14 cellular contexts compared by ENCODE assay signal in the genomic region with DNA sequence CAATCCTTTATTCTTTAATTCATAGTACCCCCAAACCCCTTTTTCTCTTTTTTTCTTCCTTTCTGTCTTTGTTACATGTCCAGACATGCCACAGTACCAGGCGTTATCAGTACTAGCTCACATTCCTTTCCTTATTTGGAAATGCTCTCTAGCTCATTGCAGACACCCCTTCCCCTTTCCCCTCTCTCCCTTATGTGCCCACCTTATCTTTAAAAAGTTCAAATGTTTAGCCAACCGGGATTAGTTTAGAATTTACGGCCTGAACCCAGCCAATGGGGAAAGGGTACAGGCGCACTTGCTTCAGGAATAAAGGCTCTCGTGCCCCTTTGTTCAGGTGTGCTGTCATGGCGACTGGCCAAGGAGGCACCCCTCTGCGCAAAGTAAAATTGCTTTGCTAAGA. TPM values are rescaled to one million over a fixed set of nuclear protein-coding genes. Genes with fewer than 3 reads are reported as not detected.
DNase-seq lines count a peak whose midpoint lies in the region; ATAC-seq, FAIRE-seq and TF ChIP-seq lines count a peak whose summit lies in the region.
"Had no signal": no experiment of that assay in that cellular context is flagged by ENCODE, and none has a peak within 500 bp of the region (broad histone marks: within the 10 kb centered on the region; RNA-seq: fewer than 3 reads in every experiment).

No MANE protein-coding gene starts in this region.

- no peak overlapping the region for H3K4ac ChIP-seq in H1 (replicated peaks; ENCODE audit: insufficient read length, low read depth, low read length)
- H3K4ac ChIP-seq in mesendoderm (ENCODE audit: low read depth, low read length), result peak overlapping the region; percentile 91

- no peaks in the 10 kb centered on the region for H3K9me3 ChIP-seq in HUES48 (ENCODE audit: control insufficient read depth, insufficient read depth, low read length)
- no peaks in the 10 kb centered on the region for H3K9me3 ChIP-seq in H1 (ENCODE audit: insufficient read depth in 2 of 2, low read depth in 1 of 2, low read length in 1 of 2)
- H3K9me3 ChIP-seq in tibial artery, result no peaks in the 10 kb centered on the region
- H3K9me3 ChIP-seq: ovary had no signal

- H2BK15ac ChIP-seq in H1 (ENCODE audit: low read length) (no peak overlapping the region), mesendoderm (replicated peaks; ENCODE audit: low read depth) (no peak overlapping the region)

- H2BK12ac ChIP-seq in H1 (ENCODE audit: low read depth, low read length), result peak overlapping the region; percentile 100; the same call in 1 of the 2 replicates

- H3K4me1 ChIP-seq in HUES48 (ENCODE audit: control insufficient read depth, insufficient read depth, low read length), result peaks cover 29% of the 10 kb centered on the region
- peaks cover 3 to 11% (median 9%) of the 10 kb centered on the region in 4 experiments; a peak in 6 of 7 replicates for H3K4me1 ChIP-seq in H1 (replicated peaks in 1 of 4; ENCODE audit: control insufficient read depth in 3 of 4, insufficient read depth in 4 of 4, low read length in 3 of 4)
- no peaks in the 10 kb centered on the region for H3K4me1 ChIP-seq in mesendoderm (ENCODE audit: control insufficient read depth, low read depth, low read length)
- peaks cover 0 to 11% (median 3%) of the 10 kb centered on the region in 4 donors for H3K4me1 ChIP-seq in tibial artery

- no peak overlapping the region for H3K23ac ChIP-seq in H1 (ENCODE audit: insufficient read length)
- no peak overlapping the region for H3K23ac ChIP-seq in mesendoderm (ENCODE audit: low read length)

- no peak overlapping the region for H2AFZ ChIP-seq in H1 (ENCODE audit: low read length)

- DNase-seq in ACHN (peak; percentile 26), H1 (ENCODE audit: low read depth in 1 of 2, low spot score in 2 of 2) (no peak), mesendoderm (peak; percentile 74), GM10248 (ENCODE audit: extremely low spot score) (no peak), tibial artery (no peak)
- DNase-seq: activated CD4-positive, alpha-beta T cell treated with anti-CD3 and anti-CD28 coated beads, Interleukin-2, amount 50 U/mL, for 48 hours; activated gamma-delta T cell; GF-D8; islet precursor cell; NCI-H2107; ovary had no signal

- peak overlapping the region; percentile 6; the same call in 1 of the 2 replicates for H2BK20ac ChIP-seq in H1 (ENCODE audit: low read length)

- H4K5ac ChIP-seq in H1 (ENCODE audit: insufficient read length, low read depth, low read length) (peak overlapping the region; percentile 59), mesendoderm (ENCODE audit: low read length) (no peak overlapping the region)

- intact Hi-C loops in tibial artery (cut with DNase I; ENCODE audit: low total_unique reads), result loop anchor here (10.0 kb wide), 1 partner anchor 408 kb away; no protein-coding TSS in a partner anchor

- peak overlapping the region; percentile 79 for H3K9ac ChIP-seq in HUES48 (ENCODE audit: low read depth, low read length)
- H3K9ac ChIP-seq in H1 (replicated peaks in 1 of 4; ENCODE audit: extremely low read depth in 1 of 4, low read depth in 3 of 4, low read length in 3 of 4), result no peak overlapping the region; a peak in 1 of 7 replicates
- no peak overlapping the region for H3K9ac ChIP-seq in mesendoderm (ENCODE audit: low read length)

- H3K14ac ChIP-seq in H1 (ENCODE audit: insufficient read length), result no peak overlapping the region

- CTCF ChIA-PET in H1 (lab: Charles Lee; ENCODE audit: partially characterized antibody) (interaction anchor here (1.1 to 10.3 kb wide), 8 partner anchors 9 to 141 kb away, joined by 3 to 61 read pairs (median 4); partner anchors contain the start of genes EPM2AIP1, MLH1 and TRANK1), GM10248 (lab: Yijun Ruan, JAX) (interaction anchor here (0.7 to 6.1 kb wide), 7 partner anchors 9 to 28 kb away, joined by 3 to 38 read pairs (median 7); no protein-coding TSS in a partner anchor)

- H3K79me2 ChIP-seq in H1 (ENCODE audit: control insufficient read depth in 1 of 2, insufficient read depth in 2 of 2, low read length in 2 of 2) (no peaks in the 10 kb centered on the region), mesendoderm (ENCODE audit: control insufficient read depth, insufficient read depth, low read length) (no peaks in the 10 kb centered on the region)

- H3K56ac ChIP-seq in H1 (replicated peaks; ENCODE audit: insufficient read length, low read depth, low read length), result no peak overlapping the region
- H3K56ac ChIP-seq in mesendoderm (ENCODE audit: low read length), result no peak overlapping the region

- TF ChIP-seq POLR2A in H1 (IDR thresholded peaks at IDR 0.05; ENCODE audit: control extremely low read depth in 1 of 2, low read depth in 2 of 2, low read length in 2 of 2), result no peak; a peak in 1 of 3 replicates

- TF ChIP-seq RAD21 in H1 (IDR thresholded peaks at IDR 0.05 in 1 of 2, conservative IDR thresholded peaks at IDR 0.05 in 1 of 2; ENCODE audit: low read depth in 2 of 2, low read length in 2 of 2), result no peak

- ATAC-seq in HG02970 (IDR thresholded peaks at IDR 0.05; ENCODE audit: low FRiP score, unreplicated experiment) (no peak), HG03025 (IDR thresholded peaks at IDR 0.05; ENCODE audit: low FRiP score, unreplicated experiment) (no peak)

- H3K23me2 ChIP-seq in H1 (ENCODE audit: low read depth, low read length), result no peaks in the 10 kb centered on the region

- H3K36me3 ChIP-seq in HUES48 (ENCODE audit: control insufficient read depth, insufficient read depth, low read length) (no peaks in the 10 kb centered on the region), H1 (ENCODE audit: control insufficient read depth in 2 of 4, insufficient read depth in 4 of 4, low read length in 3 of 4) (no peaks in the 10 kb centered on the region), mesendoderm (ENCODE audit: control insufficient read depth, insufficient read depth, low read length) (no peaks in the 10 kb centered on the region), tibial artery (no peaks in the 10 kb centered on the region)
- H3K36me3 ChIP-seq: ovary had no signal

- H2AK5ac ChIP-seq in H1 (ENCODE audit: low read depth, low read length) (peak overlapping the region; percentile 97; the same call in 1 of the 2 replicates), mesendoderm (ENCODE audit: low read length) (no peak overlapping the region)

- H3K4me3 ChIP-seq in HUES48 (ENCODE audit: low read depth, low read length) (no peak overlapping the region), H1 (ENCODE audit: extremely low read depth in 1 of 4, insufficient read depth in 2 of 4, low read depth in 3 of 4, low read length in 4 of 4) (no peak overlapping the region), mesendoderm (ENCODE audit: low read length) (no peak overlapping the region), tibial artery (no peak overlapping the region)
- H3K4me3 ChIP-seq: ovary had no signal

- no peaks in the 10 kb centered on the region; the same call in 1 of the 2 replicates for H3K79me1 ChIP-seq in H1 (ENCODE audit: low read depth, low read length)
- H3K79me1 ChIP-seq in mesendoderm (ENCODE audit: low read length), result no peaks in the 10 kb centered on the region

- in situ Hi-C loops in ACHN (cut with HindIII; ENCODE audit: low pct_ligation_motif_present, low pct_unique_long_range_greater_than_20kb, low sequenced_read_pairs), result no loop called here

- H3K27me3 ChIP-seq in HUES48 (ENCODE audit: control insufficient read depth, insufficient read depth, low read length) (no peaks in the 10 kb centered on the region), H1 (replicated peaks in 1 of 4; ENCODE audit: control insufficient read depth in 3 of 4, extremely low read depth in 1 of 4, insufficient read depth in 3 of 4, low read length in 3 of 4) (no peaks in the 10 kb centered on the region), mesendoderm (ENCODE audit: insufficient read depth, low read length, poor library complexity) (no peaks in the 10 kb centered on the region), tibial artery (no peaks in the 10 kb centered on the region)
- H3K27me3 ChIP-seq: ovary had no signal

- H3K18ac ChIP-seq in H1 (ENCODE audit: extremely low read depth, low read length) (no peak overlapping the region; the same call in 1 of the 2 replicates), mesendoderm (ENCODE audit: low read length) (peak overlapping the region; percentile 88)

- FAIRE-seq in H1 (lab: Jason Lieb, UNC), result peak; percentile 58

- H3K27ac ChIP-seq in HUES48 (ENCODE audit: low read depth, low read length), result peak overlapping the region; percentile 72
- peak overlapping the region; percentile 87 for H3K27ac ChIP-seq in H1 (ENCODE audit: low read depth, low read length)
- H3K27ac ChIP-seq in mesendoderm (ENCODE audit: low read depth, low read length), result no peak overlapping the region
- H3K27ac ChIP-seq in tibial artery, result no peak overlapping the region
- H3K27ac ChIP-seq: ovary had no signal

- POLR2A ChIA-PET in H1 (lab: Charles Lee; ENCODE audit: partially characterized antibody), result interaction anchor here (0.6 to 4.2 kb wide), 9 partner anchors 8 to 106 kb away, joined by 3 to 34 read pairs (median 3); partner anchors contain the start of genes EPM2AIP1, MLH1 and TRANK1
- POLR2A ChIA-PET in GM10248 (lab: Yijun Ruan, JAX), result no interaction called here

- H4K20me1 ChIP-seq in H1 (replicated peaks in 1 of 2; ENCODE audit: control insufficient read depth in 1 of 2, insufficient read depth in 2 of 2, low read length in 2 of 2), result no peaks in the 10 kb centered on the region

- H4K8ac ChIP-seq in H1 (ENCODE audit: extremely low read depth, insufficient read depth, low read length), result no peak overlapping the region
- H4K8ac ChIP-seq in mesendoderm (ENCODE audit: low read depth, low read length), result no peak overlapping the region

- 64% methylated on average over 7 of the region's 7 CpGs; no CpG with 5 or more reads in 1 of the 2 experiments for WGBS in H1 (ENCODE audit: extremely low coverage in 1 of 2, insufficient coverage in 1 of 2, insufficient read length in 1 of 2, insufficient replicate concordance in 2 of 2, low coverage in 1 of 2, low lambda C conversion rate in 2 of 2, missing lambda C conversion rate in 1 of 2), 2 experiments
- WGBS in mesendoderm (ENCODE audit: extremely low coverage, insufficient coverage, low lambda C conversion rate), result no CpG with 5 or more reads among the region's 7 CpGs

- peak overlapping the region; percentile 34 for H2BK120ac ChIP-seq in H1 (replicated peaks; ENCODE audit: low read depth, low read length)
- peak overlapping the region; percentile 88 for H2BK120ac ChIP-seq in mesendoderm (ENCODE audit: low read depth, low read length)

- H2BK5ac ChIP-seq in H1 (ENCODE audit: low read depth, low read length) (peak overlapping the region; percentile 99; the same call in 1 of the 2 replicates), mesendoderm (ENCODE audit: low read length) (no peak overlapping the region)

- H4K91ac ChIP-seq in H1 (replicated peaks; ENCODE audit: insufficient read length, low read length), result no peak overlapping the region

- no peak for TF ChIP-seq CTCF in H1 (IDR thresholded peaks at IDR 0.05; ENCODE audit: control extremely low read depth in 1 of 3, insufficient read depth in 1 of 3, low read depth in 1 of 3, low read length in 3 of 3)
- TF ChIP-seq CTCF in GM10248 (IDR thresholded peaks at IDR 0.05; ENCODE audit: control extremely low read depth, extremely low read depth, low read depth, missing control alignments), result no peak
- TF ChIP-seq CTCF in tibial artery (IDR thresholded peaks at IDR 0.05), result no peak

- H3K4me2 ChIP-seq in H1 (ENCODE audit: insufficient read depth in 1 of 2, low read depth in 2 of 2, low read length in 2 of 2) (no peak overlapping the region), mesendoderm (ENCODE audit: low read length) (no peak overlapping the region)

- no peak for TF ChIP-seq EP300 in H1 (IDR thresholded peaks at IDR 0.05; ENCODE audit: borderline replicate concordance in 1 of 2, low read depth in 2 of 2, low read length in 2 of 2)

RNA-seq across cellular contexts. Expression of gene TRANK1, which starts 11.9 kb away (rescaled TPM):
- 8.8 TPM in 2 replicates for total RNA-seq in H1 (2021; fragmentation: NEBNext Ultra II Directional; extraction: Animal tissue kit (Norgen Biotek cat#: 25700))
- polyA plus RNA-seq in H1 (2011; rRNA removed), result 2.9 and 3.9 TPM in 2 replicates
- polyA plus RNA-seq in H1 (2011; cell fraction: cytosol; rRNA removed), result 4.0 TPM
- 6.2 TPM for polyA plus RNA-seq in H1 (2011; cell fraction: nucleus; rRNA removed)
- polyA plus RNA-seq in H1 (2012, experiment 1 of 2), result 3.0 to 5.2 TPM (median 4.6 TPM) in 4 replicates
- polyA plus RNA-seq in H1 (2012, experiment 2 of 2), result 0.25 TPM
- polyA plus RNA-seq in H1 (2013, experiment 1 of 2), result 0.99 TPM
- 0.81 TPM for polyA plus RNA-seq in H1 (2013, experiment 2 of 2)
- 10.2 and 11.5 TPM in 2 replicates for polyA minus RNA-seq in H1 (2011; rRNA and poly(A)+ RNA removed)
- 5.1 TPM for polyA minus RNA-seq in H1 (2011; cell fraction: cytosol; rRNA and poly(A)+ RNA removed)
- 8.1 TPM for polyA minus RNA-seq in H1 (2011; cell fraction: nucleus; rRNA and poly(A)+ RNA removed)
- 1.0 TPM for polyA plus RNA-seq in mesendoderm (2013, experiment 1 of 2)
- polyA plus RNA-seq in mesendoderm (2013, experiment 2 of 2), result 1.1 TPM

RNA-seq across cellular contexts. Expression of gene EPM2AIP1, which starts 60.0 kb away (rescaled TPM):
- 9.0 and 11.9 TPM in 2 replicates for total RNA-seq in H1 (2021; fragmentation: NEBNext Ultra II Directional; extraction: Animal tissue kit (Norgen Biotek cat#: 25700))
- 5.2 and 6.6 TPM in 2 replicates for polyA plus RNA-seq in H1 (2011; rRNA removed)
- 8.9 TPM for polyA plus RNA-seq in H1 (2011; cell fraction: cytosol; rRNA removed)
- polyA plus RNA-seq in H1 (2011; cell fraction: nucleus; rRNA removed), result 6.5 TPM
- 4.9 to 8.6 TPM (median 6.4 TPM) in 4 replicates for polyA plus RNA-seq in H1 (2012, experiment 1 of 2)
- 0.56 TPM for polyA plus RNA-seq in H1 (2012, experiment 2 of 2)
- 11.6 TPM for polyA plus RNA-seq in H1 (2013, experiment 1 of 2)
- 10.5 TPM for polyA plus RNA-seq in H1 (2013, experiment 2 of 2)
- polyA minus RNA-seq in H1 (2011; rRNA and poly(A)+ RNA removed), result 11.3 and 12.1 TPM in 2 replicates
- 5.3 TPM for polyA minus RNA-seq in H1 (2011; cell fraction: cytosol; rRNA and poly(A)+ RNA removed)
- 36.6 TPM for polyA minus RNA-seq in H1 (2011; cell fraction: nucleus; rRNA and poly(A)+ RNA removed)
- polyA plus RNA-seq in mesendoderm (2013, experiment 1 of 2), result 6.6 TPM
- polyA plus RNA-seq in mesendoderm (2013, experiment 2 of 2), result 6.6 TPM

Comparison
In these comparisons a context has a peak if more than half of its experiments do, and no peak if none do; other contexts are left out.
1. DNase-seq: peak in ACHN (single experiment) and mesendoderm (single experiment); none in H1 (0 of 2), GM10248 (single experiment) and tibial artery (0 of 2).
2. H3K27ac ChIP-seq: peak in HUES48 (single experiment) and H1 (single experiment); none in mesendoderm (single experiment) and tibial artery (0 of 2).